ENCODE assay signal across 18 cellular contexts in the genomic region with DNA sequence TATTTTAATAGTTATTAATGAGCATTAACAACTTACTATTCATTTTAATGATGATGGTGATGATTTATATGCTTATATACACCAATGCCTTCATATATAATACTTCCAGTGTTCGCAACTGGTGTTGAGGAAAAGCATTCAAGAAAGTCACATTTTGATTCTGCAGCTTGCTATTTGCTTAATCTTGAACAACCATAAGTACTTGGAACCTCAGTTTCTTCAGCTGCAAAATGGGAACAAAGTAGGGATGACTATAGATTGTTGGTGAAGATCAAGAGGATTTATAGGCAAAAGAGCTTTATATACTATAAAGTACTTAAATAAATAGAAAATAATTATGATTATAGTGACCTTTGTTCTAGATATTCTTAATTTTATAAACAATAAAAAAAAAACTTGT. TPM values are rescaled to one million over a fixed set of nuclear protein-coding genes. Genes with fewer than 3 reads are reported as not detected.
A peak's percentile ranks its signal among the peaks of the same experiment; 100 is the strongest.
DNase-seq lines count a peak whose midpoint lies in the region; ATAC-seq and TF ChIP-seq lines count a peak whose summit lies in the region.
"Had no signal": no experiment of that assay in that cellular context is flagged by ENCODE, and none has a peak within 500 bp of the region (broad histone marks: within the 10 kb centered on the region; RNA-seq: fewer than 3 reads in every experiment).

No MANE protein-coding gene starts in this region.

- peaks cover 92% of the 10 kb centered on the region for H3K79me2 ChIP-seq in SU-DHL-6 (ENCODE audit: insufficient read depth, low read length)

- no peaks in the 10 kb centered on the region for H3K27me3 Mint-ChIP-seq in activated naive CD4-positive, alpha-beta T cell treated with anti-CD3 and anti-CD28 coated beads, Interleukin-2, amount 50 U/mL, for 24 hours
- H3K27me3 Mint-ChIP-seq: activated CD8-positive, alpha-beta memory T cell treated with anti-CD3 and anti-CD28 coated beads, Interleukin-2, amount 10 ng/mL, durations not matched to agents 7 days and 5 days; activated naive CD4-positive, alpha-beta T cell treated with anti-CD3 and anti-CD28 coated beads, Interleukin-2, amount 10 ng/mL, durations not matched to agents 7 days and 5 days had no signal

- peak overlapping the region; percentile 81 for H3K27ac Mint-ChIP-seq in activated naive CD4-positive, alpha-beta T cell treated with anti-CD3 and anti-CD28 coated beads, Interleukin-2, amount 50 U/mL, for 24 hours
- H3K27ac Mint-ChIP-seq: nephron progenitor cell, WTC11 had no signal

- no peak overlapping the region for H2AFZ ChIP-seq in SU-DHL-6 (ENCODE audit: low read depth, low read length, severe bottlenecking)

- H3K4me3 ChIP-seq in SU-DHL-6 (ENCODE audit: insufficient read depth, low read length, poor library complexity, severe bottlenecking) = no peak overlapping the region
- no peak overlapping the region for H3K4me3 ChIP-seq in gastroesophageal sphincter
- H3K4me3 ChIP-seq in thoracic aorta = no peak overlapping the region

- peak overlapping the region; percentile 57 for H3K4me3 Mint-ChIP-seq in activated naive CD4-positive, alpha-beta T cell treated with anti-CD3 and anti-CD28 coated beads, Interleukin-2, amount 50 U/mL, for 24 hours
- H3K4me3 Mint-ChIP-seq: WTC11 had no signal

- no peak for TF ChIP-seq CTCF in SU-DHL-6 (IDR thresholded peaks at IDR 0.05; ENCODE audit: insufficient read depth, low read length, poor library complexity, severe bottlenecking)
- TF ChIP-seq CTCF in gastroesophageal sphincter (IDR thresholded peaks at IDR 0.05) = no peak
- TF ChIP-seq CTCF in thoracic aorta (IDR thresholded peaks at IDR 0.05) = no peak

- TF ChIP-seq POLR2A in gastroesophageal sphincter (IDR thresholded peaks at IDR 0.05) (no peak), GM18505 (IDR thresholded peaks at IDR 0.05; ENCODE audit: borderline replicate concordance, extremely low read depth, insufficient read depth, insufficient read length) (no peak)

- peaks cover 14% of the 10 kb centered on the region for H3K36me3 Mint-ChIP-seq in activated naive CD4-positive, alpha-beta T cell treated with anti-CD3 and anti-CD28 coated beads, Interleukin-2, amount 50 U/mL, for 24 hours
- H3K36me3 Mint-ChIP-seq: WTC11 had no signal

- H4K20me1 ChIP-seq in SU-DHL-6 (ENCODE audit: low read depth, low read length) = no peaks in the 10 kb centered on the region

- H3K4me1 ChIP-seq in gastroesophageal sphincter (peaks cover 6 to 50% (median 8%) of the 10 kb centered on the region in 3 donors), thoracic aorta (ENCODE audit: control insufficient read depth in 1 of 2, low read depth in 2 of 2) (peaks cover 8 to 44% of the 10 kb centered on the region in 2 donors)
- H3K4me1 ChIP-seq: prostate gland had no signal

- DNase-seq in activated naive CD4-positive, alpha-beta T cell treated with anti-CD3 and anti-CD28 coated beads, Interleukin-2, amount 50 U/mL, for 16 hours = no peak
- no peak for DNase-seq in thoracic aorta (ENCODE audit: low spot score)
- no peak for DNase-seq in AG08396 (ENCODE audit: low spot score)
- no peak for DNase-seq in NCI-H510A treated with DMSO at 0.1 percent for 48 hours (lab: John Stamatoyannopoulos, UW)
- DNase-seq: activated CD8-positive, alpha-beta memory T cell treated with anti-CD3 and anti-CD28 coated beads, Interleukin-2, amount 10 ng/mL, durations not matched to agents 7 days and 5 days; activated naive CD4-positive, alpha-beta T cell treated with anti-CD3 and anti-CD28 coated beads, Interleukin-2, amount 10 ng/mL, durations not matched to agents 7 days and 5 days; head of caudate nucleus; MM.1S; NCI-H1694; NCI-H345; nephron progenitor cell; stimulated activated naive CD4-positive, alpha-beta T cell had no signal

- no peaks in the 10 kb centered on the region for H3K9me3 Mint-ChIP-seq in activated naive CD4-positive, alpha-beta T cell treated with anti-CD3 and anti-CD28 coated beads, Interleukin-2, amount 50 U/mL, for 24 hours
- H3K9me3 Mint-ChIP-seq: activated naive CD4-positive, alpha-beta T cell treated with anti-CD3 and anti-CD28 coated beads, Interleukin-2, amount 10 ng/mL, durations not matched to agents 7 days and 5 days; nephron progenitor cell; WTC11 had no signal

- ATAC-seq in gastroesophageal sphincter (no peak), thoracic aorta (ENCODE audit: insufficient number of reproducible peaks, low FRiP score, low read depth) (no peak), GM18505 (IDR thresholded peaks at IDR 0.05; ENCODE audit: unreplicated experiment) (no peak)
- ATAC-seq: activated CD8-positive, alpha-beta memory T cell treated with anti-CD3 and anti-CD28 coated beads, Interleukin-2, amount 10 ng/mL, durations not matched to agents 7 days and 5 days; WTC11 had no signal

- peaks cover 60% of the 10 kb centered on the region for H3F3A ChIP-seq in SU-DHL-6 (ENCODE audit: insufficient read depth)

- WGBS in gastroesophageal sphincter (ENCODE audit: low coverage in 1 of 2), 2 donors = 100% methylated on average over 1 of the region's 1 CpG; no CpG with 5 or more reads in 1 of the 2 donors

- TF ChIP-seq EP300 in gastroesophageal sphincter (IDR thresholded peaks at IDR 0.05) = no peak

- peak overlapping the region; percentile 31; the same call in 1 of the 2 replicates for H3K9ac ChIP-seq in SU-DHL-6 (ENCODE audit: low read length)

- H3K27ac ChIP-seq in SU-DHL-6 (ENCODE audit: low read depth, low read length) = peak overlapping the region; percentile 99
- H3K27ac ChIP-seq in gastroesophageal sphincter = peak overlapping the region; percentile 55 to 99 (median 95)
- H3K27ac ChIP-seq in thoracic aorta = peak overlapping the region; percentile 98 to 99

- H3K27me3 ChIP-seq in SU-DHL-6 (ENCODE audit: low read length) (no peaks in the 10 kb centered on the region), gastroesophageal sphincter (no peaks in the 10 kb centered on the region), thoracic aorta (replicated peaks; ENCODE audit: insufficient read depth) (no peaks in the 10 kb centered on the region)

- H3K36me3 ChIP-seq in SU-DHL-6 (ENCODE audit: low read length) = peaks cover 7% of the 10 kb centered on the region; the same call in 1 of the 2 replicates
- H3K36me3 ChIP-seq in gastroesophageal sphincter = no peaks in the 10 kb centered on the region
- no peaks in the 10 kb centered on the region for H3K36me3 ChIP-seq in thoracic aorta
- H3K36me3 ChIP-seq: prostate gland had no signal

- peak overlapping the region; percentile 99 for H3K4me2 ChIP-seq in SU-DHL-6 (ENCODE audit: low read depth, low read length, poor library complexity, severe bottlenecking)

- no peaks in the 10 kb centered on the region for H3K9me2 ChIP-seq in SU-DHL-6 (replicated peaks; ENCODE audit: insufficient read depth, low read length)

- H3K9me3 ChIP-seq in SU-DHL-6 (ENCODE audit: insufficient read depth, low read length) (no peaks in the 10 kb centered on the region), gastroesophageal sphincter (no peaks in the 10 kb centered on the region), thoracic aorta (no peaks in the 10 kb centered on the region)
- H3K9me3 ChIP-seq: prostate gland had no signal

- H3K4me1 Mint-ChIP-seq in activated naive CD4-positive, alpha-beta T cell treated with anti-CD3 and anti-CD28 coated beads, Interleukin-2, amount 50 U/mL, for 24 hours = peaks cover 47% of the 10 kb centered on the region

RNA-seq across cellular contexts. Expression of a gene that starts 4.3 kb away (rescaled TPM):
- total RNA-seq in gastroesophageal sphincter (10 to 100 TPM; 34.7 to 81.4 (median 62.5) TPM), thoracic aorta (10 to 100 TPM; 60.7 to 80.4 TPM)
